Comparison of ENCODE assay signal across 1 cellular context in the genomic region with DNA sequence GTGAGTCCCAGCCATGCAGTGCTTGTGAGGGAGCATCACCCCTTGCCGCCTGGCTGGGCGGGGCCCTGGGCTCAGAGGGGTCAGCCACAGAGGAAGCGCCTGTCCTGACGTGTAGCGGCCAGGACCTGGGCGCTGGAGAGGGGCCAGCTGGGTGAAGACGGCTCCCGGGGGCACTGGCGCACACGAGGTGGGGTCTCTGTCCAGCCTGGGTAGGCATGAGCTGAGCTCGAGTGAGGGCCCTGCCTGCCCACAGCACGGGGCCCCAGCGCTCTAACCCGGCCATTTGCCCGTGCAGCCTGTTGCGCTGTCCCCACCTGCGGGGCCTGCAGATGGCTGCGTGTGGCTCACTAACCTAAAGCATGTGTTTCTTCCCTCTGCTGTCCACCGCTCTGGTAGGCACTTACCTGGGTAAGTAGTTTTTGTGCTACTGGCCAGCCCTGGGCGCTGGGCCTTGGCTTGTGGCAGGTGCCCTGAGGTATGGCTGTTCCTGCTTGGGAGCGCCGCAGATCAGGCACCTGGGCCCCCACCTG.
TF ChIP-seq lines count a peak whose summit lies in the region.

No MANE protein-coding gene starts in this region.

TF ChIP-seq in SK-N-SH treated with all-trans-retinoic acid at 6 μM for 48 hours, 23 proteins besides CTCF, POLR2A, EP300 and RAD21:
- TF ChIP-seq CSDC2 (CRISPR knock-in tag; IDR thresholded peaks at IDR 0.05) (no peak), ZFP30 (CRISPR knock-in tag; IDR thresholded peaks at IDR 0.05) (no peak), SNAI2 (CRISPR knock-in tag; IDR thresholded peaks at IDR 0.05) (no peak), PATZ1 (CRISPR knock-in tag; IDR thresholded peaks at IDR 0.05; ENCODE audit: borderline replicate concordance) (no peak), ZFP3 (CRISPR knock-in tag; IDR thresholded peaks at IDR 0.05) (no peak), ZNF8 (CRISPR knock-in tag; IDR thresholded peaks at IDR 0.05) (no peak), BACH2 (CRISPR knock-in tag; IDR thresholded peaks at IDR 0.05; ENCODE audit: borderline replicate concordance) (no peak), ZC3H10 (CRISPR knock-in tag; IDR thresholded peaks at IDR 0.05) (no peak), ZNF70 (CRISPR knock-in tag; IDR thresholded peaks at IDR 0.05) (no peak), TCF4 (CRISPR knock-in tag; IDR thresholded peaks at IDR 0.05; ENCODE audit: borderline replicate concordance) (no peak), TOX (CRISPR knock-in tag; IDR thresholded peaks at IDR 0.05; ENCODE audit: borderline replicate concordance) (no peak), ISL1 (CRISPR knock-in tag; IDR thresholded peaks at IDR 0.05) (no peak), ARNTL (CRISPR knock-in tag; IDR thresholded peaks at IDR 0.05; ENCODE audit: borderline replicate concordance, low read depth) (no peak), ZNF565 (CRISPR knock-in tag; conservative IDR thresholded peaks at IDR 0.05; ENCODE audit: low read depth) (no peak), PPARA (CRISPR knock-in tag; IDR thresholded peaks at IDR 0.05; ENCODE audit: borderline replicate concordance) (no peak), GLIS3 (CRISPR knock-in tag; IDR thresholded peaks at IDR 0.05) (no peak), OSR1 (CRISPR knock-in tag; IDR thresholded peaks at IDR 0.05) (no peak)
- TF ChIP-seq, protein P1, sequence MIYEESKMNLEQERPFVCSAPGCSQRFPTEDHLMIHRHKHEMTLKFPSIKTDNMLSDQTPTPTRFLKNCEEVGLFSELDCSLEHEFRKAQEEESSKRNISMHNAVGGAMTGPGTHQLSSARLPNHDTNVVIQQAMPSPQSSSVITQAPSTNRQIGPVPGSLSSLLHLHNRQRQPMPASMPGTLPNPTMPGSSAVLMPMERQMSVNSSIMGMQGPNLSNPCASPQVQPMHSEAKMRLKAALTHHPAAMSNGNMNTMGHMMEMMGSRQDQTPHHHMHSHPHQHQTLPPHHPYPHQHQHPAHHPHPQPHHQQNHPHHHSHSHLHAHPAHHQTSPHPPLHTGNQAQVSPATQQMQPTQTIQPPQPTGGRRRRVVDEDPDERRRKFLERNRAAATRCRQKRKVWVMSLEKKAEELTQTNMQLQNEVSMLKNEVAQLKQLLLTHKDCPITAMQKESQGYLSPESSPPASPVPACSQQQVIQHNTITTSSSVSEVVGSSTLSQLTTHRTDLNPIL (CRISPR knock-in tag; IDR thresholded peaks at IDR 0.05; ENCODE audit: low read depth): no peak
